In the genomic region with DNA sequence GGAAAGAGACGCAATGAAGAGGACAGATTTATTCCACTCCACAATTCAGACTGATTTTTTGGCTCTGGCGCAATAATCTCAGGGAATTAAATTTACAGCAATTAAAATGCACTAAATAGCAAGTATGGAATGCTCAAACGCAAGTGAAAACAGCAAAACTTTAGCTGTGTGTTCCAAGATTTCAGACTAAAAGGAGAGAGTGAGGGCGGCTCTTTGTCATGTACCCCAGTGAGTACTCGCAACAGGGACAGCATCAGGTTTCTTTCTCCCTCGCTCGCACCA, we compare ENCODE assay signal across 1 cellular context.
TF ChIP-seq lines count a peak whose summit lies in the region.

No MANE protein-coding gene starts in this region.

TF ChIP-seq in SK-N-SH, 30 proteins besides CTCF, POLR2A, EP300 and RAD21 (continued from another document):
- TF ChIP-seq, protein P1, sequence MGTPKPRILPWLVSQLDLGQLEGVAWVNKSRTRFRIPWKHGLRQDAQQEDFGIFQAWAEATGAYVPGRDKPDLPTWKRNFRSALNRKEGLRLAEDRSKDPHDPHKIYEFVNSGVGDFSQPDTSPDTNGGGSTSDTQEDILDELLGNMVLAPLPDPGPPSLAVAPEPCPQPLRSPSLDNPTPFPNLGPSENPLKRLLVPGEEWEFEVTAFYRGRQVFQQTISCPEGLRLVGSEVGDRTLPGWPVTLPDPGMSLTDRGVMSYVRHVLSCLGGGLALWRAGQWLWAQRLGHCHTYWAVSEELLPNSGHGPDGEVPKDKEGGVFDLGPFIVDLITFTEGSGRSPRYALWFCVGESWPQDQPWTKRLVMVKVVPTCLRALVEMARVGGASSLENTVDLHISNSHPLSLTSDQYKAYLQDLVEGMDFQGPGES (IDR thresholded peaks at IDR 0.05; ENCODE audit: low read depth, low read length), result no peak
- no peak for TF ChIP-seq FOXJ3 (CRISPR knock-in tag; IDR thresholded peaks at IDR 0.05)
- no peak for TF ChIP-seq ELF1 (IDR thresholded peaks at IDR 0.05)
